Comparison of ENCODE assay signal across 23 cellular contexts in the genomic region with DNA sequence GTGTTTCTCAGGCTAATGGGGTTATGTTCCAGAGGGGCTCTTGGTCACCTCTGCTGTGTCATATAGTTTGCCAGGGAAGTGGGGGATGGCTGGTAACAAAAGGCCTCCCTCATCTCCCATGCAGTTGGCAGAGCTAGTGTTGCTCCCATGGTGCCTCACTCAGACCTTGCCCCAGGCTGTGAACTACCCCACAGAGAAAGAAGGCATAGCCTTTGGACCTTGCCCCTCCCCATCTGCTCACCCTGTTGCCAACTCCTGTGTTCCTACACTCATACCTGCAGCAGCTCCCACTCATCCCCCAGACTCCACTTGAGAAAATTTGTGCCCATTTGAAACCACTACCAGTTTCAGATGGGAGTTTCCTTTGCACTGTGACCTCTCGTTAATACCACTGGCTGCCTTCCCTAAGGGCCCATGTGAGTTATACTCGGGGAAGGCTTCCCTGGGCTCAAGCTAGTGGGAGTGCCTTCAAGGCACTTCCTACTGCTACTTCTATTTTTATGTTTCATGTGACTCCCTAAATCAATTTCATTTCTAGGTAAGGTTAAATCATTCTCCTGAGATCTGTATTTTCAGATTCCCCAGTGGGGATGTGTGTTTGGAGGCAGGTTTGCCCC. TPM values are rescaled to one million over a fixed set of nuclear protein-coding genes. Genes with fewer than 3 reads are reported as not detected.
DNase-seq lines count a peak whose midpoint lies in the region; ATAC-seq and TF ChIP-seq lines count a peak whose summit lies in the region.
"Had no signal": no experiment of that assay in that cellular context is flagged by ENCODE, and none has a peak within 500 bp of the region (broad histone marks: within the 10 kb centered on the region; RNA-seq: fewer than 3 reads in every experiment).

No MANE protein-coding gene starts in this region.

- no peaks in the 10 kb centered on the region for H3K9me2 ChIP-seq in SK-N-SH

- no peak for TF ChIP-seq CTCF in SK-N-SH (IDR thresholded peaks at IDR 0.05)

- H3F3A ChIP-seq in SK-N-SH (replicated peaks; ENCODE audit: insufficient read depth): no peaks in the 10 kb centered on the region

- TF ChIP-seq EP300 in SK-N-SH (IDR thresholded peaks at IDR 0.05; ENCODE audit: borderline replicate concordance in 1 of 2, low read depth in 1 of 2, low read length in 1 of 2): no peak

- POLR2A ChIA-PET in SK-N-SH (lab: Yijun Ruan, JAX): no interaction called here

- H3K4me2 ChIP-seq in mesenchymal stem cell (ENCODE audit: low read length, poor library complexity, severe bottlenecking): no peak overlapping the region
- H3K4me2 ChIP-seq in SK-N-SH: no peak overlapping the region
- H3K4me2 ChIP-seq: A549, PC-9 had no signal

- H3K18ac ChIP-seq in mesenchymal stem cell (ENCODE audit: low read depth in 1 of 2, low read length in 2 of 2): no peak overlapping the region

- peak overlapping the region; percentile 27 for H2AFZ ChIP-seq in mesenchymal stem cell (ENCODE audit: low read depth, low read length)
- no peak overlapping the region for H2AFZ ChIP-seq in SK-N-SH (ENCODE audit: low read depth)
- H2AFZ ChIP-seq: PC-9 had no signal

- peaks cover 17% of the 10 kb centered on the region for H3K79me1 ChIP-seq in mesenchymal stem cell (replicated peaks; ENCODE audit: low read length, poor library complexity, severe bottlenecking)

- no peak overlapping the region for H3K27ac ChIP-seq in mesenchymal stem cell (ENCODE audit: low read length, poor library complexity, severe bottlenecking)
- no peak overlapping the region for H3K27ac ChIP-seq in SK-N-SH (ENCODE audit: low read depth in 2 of 2, low read length in 1 of 2)
- H3K27ac ChIP-seq: A549; BLaER1 treated with 17β-estradiol and CSF1 and Interleukin-3, amounts not matched to agents 10 nM and 100 nM; PC-9; SJSA1 had no signal

- no peak overlapping the region for H4K8ac ChIP-seq in mesenchymal stem cell (ENCODE audit: low read length)

- H2AK5ac ChIP-seq in mesenchymal stem cell (ENCODE audit: low read length, severe bottlenecking): no peak overlapping the region

- no peak overlapping the region for H4K91ac ChIP-seq in mesenchymal stem cell (ENCODE audit: low read length)

- H3K23ac ChIP-seq in mesenchymal stem cell (ENCODE audit: low read length in 2 of 2): no peak overlapping the region

- CTCF ChIA-PET in SK-N-SH (lab: Yijun Ruan, JAX): interaction anchor here (1.0 to 1.1 kb wide), 2 partner anchors 13 to 148 kb away, joined by 3 read pairs; no protein-coding TSS in a partner anchor

- H3K36me3 ChIP-seq in mesenchymal stem cell (ENCODE audit: control insufficient read depth in 1 of 2, insufficient read depth in 2 of 2, low read depth in 1 of 2, low read length in 2 of 2) (peaks cover 0 to 2% of the 10 kb centered on the region in 2 experiments), SK-N-SH (replicated peaks in 1 of 2; ENCODE audit: control insufficient read depth in 1 of 2, insufficient read depth in 2 of 2, low read length in 1 of 2) (no peaks in the 10 kb centered on the region)
- H3K36me3 ChIP-seq: MG63, SJSA1 had no signal

- H2BK5ac ChIP-seq in mesenchymal stem cell (ENCODE audit: low read depth, low read length, poor library complexity, severe bottlenecking): no peak overlapping the region

- WGBS in mesenchymal stem cell: 61% methylated on average over 2 of the region's 2 CpGs
- WGBS in SK-N-SH (ENCODE audit: low lambda C conversion rate): 20% methylated on average over 2 of the region's 2 CpGs

- no peak overlapping the region for H2BK120ac ChIP-seq in mesenchymal stem cell (ENCODE audit: low read depth, low read length)

- H3K27me3 ChIP-seq in mesenchymal stem cell (ENCODE audit: control insufficient read depth in 1 of 2, insufficient read depth in 1 of 2, low read length in 2 of 2) (no peaks in the 10 kb centered on the region), SK-N-SH (ENCODE audit: insufficient read depth) (no peaks in the 10 kb centered on the region)
- H3K27me3 ChIP-seq: BLaER1 treated with 17β-estradiol and CSF1 and Interleukin-3, amounts not matched to agents 10 nM and 100 nM; MG63; SJSA1 had no signal

- no peak overlapping the region for H2BK12ac ChIP-seq in mesenchymal stem cell (ENCODE audit: low read length in 2 of 2)

- no peak for TF ChIP-seq RAD21 in SK-N-SH (IDR thresholded peaks at IDR 0.05; ENCODE audit: low read length)

- H3K9me3 ChIP-seq in mesenchymal stem cell (ENCODE audit: control insufficient read depth, low read length) (peaks cover 28% of the 10 kb centered on the region), SK-N-SH (no peaks in the 10 kb centered on the region; the same call in 1 of the 2 replicates)
- H3K9me3 ChIP-seq: SJSA1 had no signal

- H2BK15ac ChIP-seq in mesenchymal stem cell (ENCODE audit: low read depth, poor library complexity, severe bottlenecking): no peak overlapping the region

- H3K4ac ChIP-seq in mesenchymal stem cell (ENCODE audit: low read depth in 1 of 2, low read length in 2 of 2): no peak overlapping the region

- H3K9ac ChIP-seq in mesenchymal stem cell (ENCODE audit: low read length): no peak overlapping the region
- H3K9ac ChIP-seq in SK-N-SH: no peak overlapping the region
- H3K9ac ChIP-seq: BLaER1 treated with 17β-estradiol and CSF1 and Interleukin-3, amounts not matched to agents 10 nM and 100 nM had no signal

- no peak overlapping the region for H3K14ac ChIP-seq in mesenchymal stem cell (ENCODE audit: low read length in 2 of 2)

- ATAC-seq in esophagus mucosa: peak; percentile 37
- no peak for ATAC-seq in HG03520 (IDR thresholded peaks at IDR 0.05; ENCODE audit: unreplicated experiment)
- ATAC-seq: A549, HCT116, K562 had no signal

- H3K4me3 ChIP-seq in mesenchymal stem cell (ENCODE audit: insufficient read depth in 1 of 2, low read depth in 1 of 2, low read length in 2 of 2) (no peak overlapping the region), SK-N-SH (ENCODE audit: low read depth in 2 of 2, low read length in 1 of 2) (no peak overlapping the region)
- H3K4me3 ChIP-seq: A549; BLaER1 treated with 17β-estradiol and CSF1 and Interleukin-3, amounts not matched to agents 10 nM and 100 nM; K562; MG63; PC-9; SJSA1 had no signal

- DNase-seq in NCI-H69 (lab: John Stamatoyannopoulos, UW) (peak; percentile 60), mesenchymal stem cell (no peak), SK-N-SH (no peak), NCI-H2081 (lab: John Stamatoyannopoulos, UW) (no peak), NCI-H2171 treated with DMSO at 0.1 percent for 48 hours (lab: John Stamatoyannopoulos, UW) (no peak)
- DNase-seq: AML-193; CD4-positive, alpha-beta T cell; Kasumi-1; MG63; NCI-H1694; NCI-H2081 treated with DMSO at 0.1 percent for 48 hours; NCI-H2171; NCI-H774; NK-92 treated with Interleukin-12 subunit alpha and Interleukin-12 subunit beta, amount 100 ng/mL, for 24 hours; PC-9; Right ventricle myocardium superior had no signal

- H3K79me2 ChIP-seq in SK-N-SH (ENCODE audit: insufficient read depth): no peaks in the 10 kb centered on the region

- H4K20me1 ChIP-seq in SK-N-SH (ENCODE audit: insufficient read depth): no peaks in the 10 kb centered on the region
- H4K20me1 ChIP-seq: BLaER1 treated with 17β-estradiol and CSF1 and Interleukin-3, amounts not matched to agents 10 nM and 100 nM had no signal

- H3K4me1 ChIP-seq in mesenchymal stem cell (ENCODE audit: control insufficient read depth, insufficient read depth, low read depth, low read length): peaks cover 2% of the 10 kb centered on the region
- no peaks in the 10 kb centered on the region for H3K4me1 ChIP-seq in SK-N-SH (ENCODE audit: control insufficient read depth in 1 of 2, insufficient read depth in 2 of 2, low read depth in 1 of 2, low read length in 1 of 2)
- H3K4me1 ChIP-seq: A549, SJSA1 had no signal

TF ChIP-seq in SK-N-SH, 30 proteins besides CTCF, POLR2A, EP300 and RAD21 (continues in another document):
- TF ChIP-seq, protein P1, sequence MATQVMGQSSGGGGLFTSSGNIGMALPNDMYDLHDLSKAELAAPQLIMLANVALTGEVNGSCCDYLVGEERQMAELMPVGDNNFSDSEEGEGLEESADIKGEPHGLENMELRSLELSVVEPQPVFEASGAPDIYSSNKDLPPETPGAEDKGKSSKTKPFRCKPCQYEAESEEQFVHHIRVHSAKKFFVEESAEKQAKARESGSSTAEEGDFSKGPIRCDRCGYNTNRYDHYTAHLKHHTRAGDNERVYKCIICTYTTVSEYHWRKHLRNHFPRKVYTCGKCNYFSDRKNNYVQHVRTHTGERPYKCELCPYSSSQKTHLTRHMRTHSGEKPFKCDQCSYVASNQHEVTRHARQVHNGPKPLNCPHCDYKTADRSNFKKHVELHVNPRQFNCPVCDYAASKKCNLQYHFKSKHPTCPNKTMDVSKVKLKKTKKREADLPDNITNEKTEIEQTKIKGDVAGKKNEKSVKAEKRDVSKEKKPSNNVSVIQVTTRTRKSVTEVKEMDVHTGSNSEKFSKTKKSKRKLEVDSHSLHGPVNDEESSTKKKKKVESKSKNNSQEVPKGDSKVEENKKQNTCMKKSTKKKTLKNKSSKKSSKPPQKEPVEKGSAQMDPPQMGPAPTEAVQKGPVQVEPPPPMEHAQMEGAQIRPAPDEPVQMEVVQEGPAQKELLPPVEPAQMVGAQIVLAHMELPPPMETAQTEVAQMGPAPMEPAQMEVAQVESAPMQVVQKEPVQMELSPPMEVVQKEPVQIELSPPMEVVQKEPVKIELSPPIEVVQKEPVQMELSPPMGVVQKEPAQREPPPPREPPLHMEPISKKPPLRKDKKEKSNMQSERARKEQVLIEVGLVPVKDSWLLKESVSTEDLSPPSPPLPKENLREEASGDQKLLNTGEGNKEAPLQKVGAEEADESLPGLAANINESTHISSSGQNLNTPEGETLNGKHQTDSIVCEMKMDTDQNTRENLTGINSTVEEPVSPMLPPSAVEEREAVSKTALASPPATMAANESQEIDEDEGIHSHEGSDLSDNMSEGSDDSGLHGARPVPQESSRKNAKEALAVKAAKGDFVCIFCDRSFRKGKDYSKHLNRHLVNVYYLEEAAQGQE (IDR thresholded peaks at IDR 0.05; ENCODE audit: low read depth, low read length): no peak
- TF ChIP-seq, protein P2, sequence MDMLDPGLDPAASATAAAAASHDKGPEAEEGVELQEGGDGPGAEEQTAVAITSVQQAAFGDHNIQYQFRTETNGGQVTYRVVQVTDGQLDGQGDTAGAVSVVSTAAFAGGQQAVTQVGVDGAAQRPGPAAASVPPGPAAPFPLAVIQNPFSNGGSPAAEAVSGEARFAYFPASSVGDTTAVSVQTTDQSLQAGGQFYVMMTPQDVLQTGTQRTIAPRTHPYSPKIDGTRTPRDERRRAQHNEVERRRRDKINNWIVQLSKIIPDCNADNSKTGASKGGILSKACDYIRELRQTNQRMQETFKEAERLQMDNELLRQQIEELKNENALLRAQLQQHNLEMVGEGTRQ (IDR thresholded peaks at IDR 0.05; ENCODE audit: borderline replicate concordance, low read depth, low read length): no peak
- TF ChIP-seq MEF2A (IDR thresholded peaks at IDR 0.05; ENCODE audit: borderline replicate concordance, low read depth): no peak

RNA-seq across cellular contexts. Expression of a gene that starts 25.3 kb away (rescaled TPM):
- 75.2 TPM for total RNA-seq in esophagus mucosa
- polyA plus RNA-seq in mesenchymal stem cell (2013, experiment 1 of 2): 123 TPM
- 124 TPM for polyA plus RNA-seq in mesenchymal stem cell (2013, experiment 2 of 2)
- polyA plus RNA-seq in SK-N-SH (2012; rRNA removed): 69.7 and 98.7 TPM in 2 replicates
- 87.4 and 92.9 TPM in 2 replicates for polyA plus RNA-seq in SK-N-SH (2012; cell fraction: cytosol; rRNA removed)
- polyA plus RNA-seq in SK-N-SH (2012; cell fraction: nucleus; rRNA removed): 42.1 and 104 TPM in 2 replicates
